In genomic region chr15:74406992-74407705, GRCh38 we compare ENCODE assay signal across 8 cellular contexts. TPM values are rescaled to one million over a fixed set of nuclear protein-coding genes. Genes with fewer than 3 reads are reported as not detected.
DNase-seq lines count a peak whose midpoint lies in the region; ATAC-seq and TF ChIP-seq lines count a peak whose summit lies in the region.

No MANE protein-coding gene starts in this region.

- in situ Hi-C loops in transverse colon (cut with MboI; ENCODE audit: low pct_ligation_motif_present in 1 of 4, low pct_unique_long_range_greater_than_20kb in 1 of 4, low sequenced_read_pairs in 3 of 4), result no loop called here

- H3K4me1 ChIP-seq in transverse colon, result peaks cover 0 to 7% (median 0%) of the 10 kb centered on the region in 4 donors

- ATAC-seq in GM21723 (IDR thresholded peaks at IDR 0.05; ENCODE audit: unreplicated experiment) (no peak), HG03108 (IDR thresholded peaks at IDR 0.05; ENCODE audit: unreplicated experiment) (no peak)

- H3K4me3 ChIP-seq in dorsolateral prefrontal cortex, result no peak overlapping the region
- no peak overlapping the region for H3K4me3 ChIP-seq in transverse colon

- DNase-seq in GM04503 (ENCODE audit: low read depth), result peak; percentile 88
- DNase-seq in NCI-H526 (lab: John Stamatoyannopoulos, UW), result peak; percentile 88 to 96
- peak in 8 of 10 donors; percentile 43 to 84 (median 72) for DNase-seq in dorsolateral prefrontal cortex
- DNase-seq in pons (ENCODE audit: low spot score), result peak; percentile 54
- DNase-seq in transverse colon, result no peak
- no peak for DNase-seq in GM10248 (ENCODE audit: extremely low spot score)

- no peak for TF ChIP-seq EP300 in transverse colon (IDR thresholded peaks at IDR 0.05; ENCODE audit: low read depth)

- 30 to 54% methylated on average over 2 to 12 of the region's 12 CpGs for WGBS in transverse colon (ENCODE audit: low coverage in 1 of 2), 2 donors

- intact Hi-C loops in dorsolateral prefrontal cortex (cut with DNase I) (loop anchor here in 1 of 2 donors (1.0 kb wide), 1 partner anchor 11 kb away; no protein-coding TSS in a partner anchor), transverse colon (cut with DNase I; ENCODE audit: low total_unique reads) (no loop called here)

- CTCF ChIA-PET in GM10248 (lab: Yijun Ruan, JAX), result interaction anchor here (14.5 to 14.7 kb wide), 2 partner anchors 23 to 25 kb away, joined by 160 read pairs; partner anchors contain the start of gene SEMA7A

- H3K27me3 ChIP-seq in dorsolateral prefrontal cortex (no peaks in the 10 kb centered on the region), transverse colon (no peaks in the 10 kb centered on the region)

- no peaks in the 10 kb centered on the region for H3K9me3 ChIP-seq in transverse colon

- TF ChIP-seq CTCF in dorsolateral prefrontal cortex (IDR thresholded peaks at IDR 0.05 in 54 of 56, conservative IDR thresholded peaks at IDR 0.05 in 2 of 56; ENCODE audit: low read depth in 1 of 56, partially characterized antibody in 56 of 56) (no peak), transverse colon (IDR thresholded peaks at IDR 0.05) (no peak), GM10248 (IDR thresholded peaks at IDR 0.05; ENCODE audit: control extremely low read depth, extremely low read depth, low read depth, missing control alignments) (no peak)

- H3K27ac ChIP-seq in dorsolateral prefrontal cortex (peak overlapping the region in 58 of 59 donors; percentile 38 to 87 (median 79)), transverse colon (no peak overlapping the region)

- no peak for TF ChIP-seq POLR2A in transverse colon (IDR thresholded peaks at IDR 0.05)

- no peaks in the 10 kb centered on the region for H3K36me3 ChIP-seq in transverse colon

- POLR2A ChIA-PET in GM10248 (lab: Yijun Ruan, JAX), result interaction anchor here (0.9 kb wide), 1 partner anchor 13 kb away, joined by 3 read pairs; no protein-coding TSS in a partner anchor

RNA-seq across cellular contexts. Expression of gene SEMA7A, which starts 26.6 kb away (rescaled TPM):
- 100 to 1,000 TPM in 2 of 120 experiments, 10 to 100 TPM in 118; 34.1 to 116 (median 63.6) TPM for total RNA-seq in dorsolateral prefrontal cortex
- 1 to 10 TPM in 3 of 4 donors, under 1 TPM in 1; 0.20 to 5.6 (median 3.1) TPM for total RNA-seq in transverse colon

RNA-seq across cellular contexts. Expression of gene CYP11A1, which starts 39.7 kb away (rescaled TPM):
- total RNA-seq in dorsolateral prefrontal cortex (1 to 10 TPM in 106 of 120 experiments, under 1 TPM in 14; 0.37 to 5.5 (median 2.0) TPM), transverse colon (under 1 TPM in 2 of 4 donors, not detected in 2; 0.40 to 0.79 TPM)

RNA-seq across cellular contexts. Expression of gene UBL7, which starts 53.8 kb away (rescaled TPM):
- total RNA-seq in dorsolateral prefrontal cortex (100 to 1,000 TPM in 1 of 120 experiments, 10 to 100 TPM in 119; 46.8 to 107 (median 78.1) TPM), transverse colon (100 to 1,000 TPM in 1 of 4 donors, 10 to 100 TPM in 2, 1 to 10 TPM in 1; 4.0 to 157 (median 42.3) TPM)

Comparison
In these comparisons a context has a peak if more than half of its experiments do, and no peak if none do; other contexts are left out.
1. DNase-seq: peak in GM04503 (single experiment), NCI-H526 (2 of 2), dorsolateral prefrontal cortex (8 of 10) and pons (single experiment); none in transverse colon (single experiment) and GM10248 (single experiment).
2. H3K27ac ChIP-seq: peak in dorsolateral prefrontal cortex (58 of 59); none in transverse colon (0 of 4).
3. RNA of gene SEMA7A, which starts 26.6 kb away (total RNA-seq): 34.1 to 116 TPM in dorsolateral prefrontal cortex; 0.20 to 5.6 TPM in transverse colon; every median in the first group is over 4 times any median in the second.